2 cellular contexts compared by ENCODE assay signal in genomic region chr5:127027539-127027938, GRCh38.
TF ChIP-seq lines count a peak whose summit lies in the region.

No MANE protein-coding gene starts in this region.

TF ChIP-seq in SK-N-SH, 30 proteins besides CTCF, POLR2A, EP300 and RAD21:
- TF ChIP-seq USF2 (IDR thresholded peaks at IDR 0.05; ENCODE audit: borderline replicate concordance, low read depth, low read length) = no peak
- TF ChIP-seq ELF1 (IDR thresholded peaks at IDR 0.05) = no peak

TF ChIP-seq in SK-N-SH treated with all-trans-retinoic acid at 6 μM for 48 hours, 23 proteins besides CTCF, POLR2A, EP300 and RAD21:
- TF ChIP-seq ZNF565 (CRISPR knock-in tag; conservative IDR thresholded peaks at IDR 0.05; ENCODE audit: low read depth) = no peak
